In genomic region chr2:219285894-219286425, GRCh38 we compare ENCODE assay signal across 10 cellular contexts. TPM values are rescaled to one million over a fixed set of nuclear protein-coding genes. Genes with fewer than 3 reads are reported as not detected.
DNase-seq lines count a peak whose midpoint lies in the region; ATAC-seq, FAIRE-seq and TF ChIP-seq lines count a peak whose summit lies in the region.
"Had no signal": no experiment of that assay in that cellular context is flagged by ENCODE, and none has a peak within 500 bp of the region (broad histone marks: within the 10 kb centered on the region; RNA-seq: fewer than 3 reads in every experiment).

No MANE protein-coding gene starts in this region.

- H3K27me3 ChIP-seq in CD4-positive, CD25-positive, alpha-beta regulatory T cell (ENCODE audit: control insufficient read depth, insufficient read depth, low read length) = no peaks in the 10 kb centered on the region
- H3K27me3 ChIP-seq in pancreas = no peaks in the 10 kb centered on the region

- H3K27ac ChIP-seq in CD4-positive, CD25-positive, alpha-beta regulatory T cell (ENCODE audit: insufficient read depth, low read length, poor library complexity, severe bottlenecking) = no peak overlapping the region
- no peak overlapping the region for H3K27ac ChIP-seq in pancreas

- TF ChIP-seq CTCF in fibroblast of pulmonary artery (IDR thresholded peaks at IDR 0.05; ENCODE audit: low read length, missing control alignments) (no peak), pancreas (IDR thresholded peaks at IDR 0.05) (no peak)

- no peaks in the 10 kb centered on the region for H3K9me3 ChIP-seq in CD4-positive, CD25-positive, alpha-beta regulatory T cell (ENCODE audit: control insufficient read depth in 2 of 2, low read length in 2 of 2)
- no peaks in the 10 kb centered on the region for H3K9me3 ChIP-seq in pancreas

- DNase-seq in CD4-positive, CD25-positive, alpha-beta regulatory T cell = no peak
- DNase-seq in SK-N-DZ (ENCODE audit: low spot score) (peak; percentile 82), fibroblast of pulmonary artery (ENCODE audit: low read depth) (peak; percentile 52), pancreas (no peak), NCI-H1105 treated with DMSO at 0.1 percent for 48 hours (lab: John Stamatoyannopoulos, UW) (no peak), amniotic stem cell (lab: John Stamatoyannopoulos, UW) (no peak)
- DNase-seq: activated CD8-positive, alpha-beta memory T cell treated with anti-CD3 and anti-CD28 coated beads, Interleukin-2, amount 50 U/mL, for 48 hours had no signal

- H3K36me3 ChIP-seq in CD4-positive, CD25-positive, alpha-beta regulatory T cell (ENCODE audit: control insufficient read depth, insufficient read depth, low read length) = peaks cover 48% of the 10 kb centered on the region
- H3K36me3 ChIP-seq in pancreas = peaks cover 0 to 34% (median 0%) of the 10 kb centered on the region in 3 donors

- intact Hi-C loops in pancreas (cut with DNase I) = no loop called here

- H3K4me1 ChIP-seq in CD4-positive, CD25-positive, alpha-beta regulatory T cell (ENCODE audit: control insufficient read depth, insufficient read depth, low read length, poor library complexity, severe bottlenecking) = peaks cover 4% of the 10 kb centered on the region
- no peaks in the 10 kb centered on the region for H3K4me1 ChIP-seq in pancreas

- peak overlapping the region in 2 of 3 donors; percentile 60 to 63 for H3K27ac Mint-ChIP-seq in CD4-positive, CD25-positive, alpha-beta regulatory T cell

- H3K9me3 Mint-ChIP-seq in CD4-positive, CD25-positive, alpha-beta regulatory T cell = no peaks in the 10 kb centered on the region

- peaks cover 4% of the 10 kb centered on the region for H3K27me3 Mint-ChIP-seq in CD4-positive, CD25-positive, alpha-beta regulatory T cell

- peaks cover 6 to 30% (median 8%) of the 10 kb centered on the region in 4 donors for H3K4me1 Mint-ChIP-seq in CD4-positive, CD25-positive, alpha-beta regulatory T cell

- ATAC-seq in CD4-positive, CD25-positive, alpha-beta regulatory T cell (ENCODE audit: low read depth in 2 of 2) = no peak
- ATAC-seq in pancreas (peak in 3 of 4 donors; percentile 35 to 50 (median 40)), HG03460 (IDR thresholded peaks at IDR 0.05; ENCODE audit: unreplicated experiment) (no peak), GM18907 (IDR thresholded peaks at IDR 0.05; ENCODE audit: unreplicated experiment) (no peak)

- H3K4me3 ChIP-seq in CD4-positive, CD25-positive, alpha-beta regulatory T cell (ENCODE audit: low read depth, low read length) = no peak overlapping the region
- H3K4me3 ChIP-seq in fibroblast of pulmonary artery (replicated peaks; ENCODE audit: low read depth, low read length) = no peak overlapping the region
- H3K4me3 ChIP-seq in pancreas = no peak overlapping the region

- WGBS in pancreas, 2 donors = 82 to 89% methylated on average over 17 of the region's 17 CpGs

- no peak overlapping the region for H3K4me3 Mint-ChIP-seq in CD4-positive, CD25-positive, alpha-beta regulatory T cell

- H3K36me3 Mint-ChIP-seq in CD4-positive, CD25-positive, alpha-beta regulatory T cell = peaks cover 22% of the 10 kb centered on the region

- no peak for FAIRE-seq in pancreas (lab: Jason Lieb, UNC)

RNA-seq across cellular contexts. Expression of gene DNAJB2, which starts 6.8 kb away (rescaled TPM):
- total RNA-seq in CD4-positive, CD25-positive, alpha-beta regulatory T cell = 133 TPM
- polyA plus RNA-seq in CD4-positive, CD25-positive, alpha-beta regulatory T cell = 1 to 10 TPM; 6.0 to 7.3 (median 6.2) TPM
- polyA plus RNA-seq in SK-N-DZ (2014; cell fraction: cytosol; rRNA removed) = 30.2 and 51.8 TPM in 2 replicates
- 68.1 and 77.5 TPM in 2 replicates for polyA plus RNA-seq in SK-N-DZ (2014; cell fraction: nucleus; rRNA removed)
- total RNA-seq in pancreas = 10 to 100 TPM; 44.5 to 66.7 (median 60.8) TPM
- polyA plus RNA-seq in pancreas = 10 to 100 TPM; 82.3 to 96.3 TPM

RNA-seq across cellular contexts. Expression of gene PTPRN, which starts 23.2 kb away (rescaled TPM):
- total RNA-seq in CD4-positive, CD25-positive, alpha-beta regulatory T cell = not detected
- polyA plus RNA-seq in CD4-positive, CD25-positive, alpha-beta regulatory T cell = under 1 TPM in 1 of 4 donors, not detected in 3; 0.28 TPM
- 21.3 and 24.8 TPM in 2 replicates for polyA plus RNA-seq in SK-N-DZ (2014; cell fraction: cytosol; rRNA removed)
- 43.6 and 81.2 TPM in 2 replicates for polyA plus RNA-seq in SK-N-DZ (2014; cell fraction: nucleus; rRNA removed)
- total RNA-seq in pancreas = 10 to 100 TPM in 4 of 6 donors, 1 to 10 TPM in 2; 6.3 to 81.7 (median 23.7) TPM
- polyA plus RNA-seq in pancreas = 100 to 1,000 TPM in 1 of 2 donors, 10 to 100 TPM in 1; 58.3 to 220 TPM

RNA-seq across cellular contexts. Expression of gene TUBA4A, which starts 32.2 kb away (rescaled TPM):
- total RNA-seq in CD4-positive, CD25-positive, alpha-beta regulatory T cell = 245 TPM
- polyA plus RNA-seq in CD4-positive, CD25-positive, alpha-beta regulatory T cell = 100 to 1,000 TPM; 217 to 323 (median 270) TPM
- polyA plus RNA-seq in SK-N-DZ (2014; cell fraction: cytosol; rRNA removed) = 13.1 and 17.9 TPM in 2 replicates
- polyA plus RNA-seq in SK-N-DZ (2014; cell fraction: nucleus; rRNA removed) = 9.7 and 19.0 TPM in 2 replicates
- total RNA-seq in pancreas = 10 to 100 TPM; 12.2 to 19.5 (median 13.3) TPM
- 10 to 100 TPM; 15.6 to 51.5 TPM for polyA plus RNA-seq in pancreas

RNA-seq across cellular contexts. Expression of gene TUBA4B, which starts 32.9 kb away (rescaled TPM):
- not detected for total RNA-seq in CD4-positive, CD25-positive, alpha-beta regulatory T cell
- not detected for polyA plus RNA-seq in CD4-positive, CD25-positive, alpha-beta regulatory T cell
- polyA plus RNA-seq in SK-N-DZ (2014; cell fraction: cytosol; rRNA removed) = not detected in 2 replicates
- polyA plus RNA-seq in SK-N-DZ (2014; cell fraction: nucleus; rRNA removed) = not detected in 2 replicates
- not detected for total RNA-seq in pancreas
- polyA plus RNA-seq in pancreas = not detected
- total RNA-seq: NCI-H460 had no signal

RNA-seq across cellular contexts. Expression of gene STK16, which starts 40.7 kb away (rescaled TPM):
- total RNA-seq in CD4-positive, CD25-positive, alpha-beta regulatory T cell = 21.9 TPM
- polyA plus RNA-seq in CD4-positive, CD25-positive, alpha-beta regulatory T cell = 10 to 100 TPM; 14.8 to 26.1 (median 19.1) TPM
- 33.9 and 39.8 TPM in 2 replicates for polyA plus RNA-seq in SK-N-DZ (2014; cell fraction: cytosol; rRNA removed)
- 29.1 and 45.2 TPM in 2 replicates for polyA plus RNA-seq in SK-N-DZ (2014; cell fraction: nucleus; rRNA removed)
- total RNA-seq in pancreas = 10 to 100 TPM; 14.7 to 18.5 (median 16.8) TPM
- 10 to 100 TPM; 17.1 to 28.4 TPM for polyA plus RNA-seq in pancreas

Comparison
In these comparisons a context has a peak if more than half of its experiments do, and no peak if none do; other contexts are left out.
1. ATAC-seq: peak in pancreas (3 of 4); none in CD4-positive, CD25-positive, alpha-beta regulatory T cell (0 of 2), HG03460 (single experiment) and GM18907 (single experiment).
2. DNase-seq: peak in SK-N-DZ (single experiment) and fibroblast of pulmonary artery (single experiment); none in CD4-positive, CD25-positive, alpha-beta regulatory T cell (0 of 3), pancreas (0 of 6), NCI-H1105 treated with DMSO at 0.1 percent for 48 hours (single experiment) and amniotic stem cell (single experiment).
3. RNA of gene TUBA4A, which starts 32.2 kb away (total RNA-seq): 245 TPM in CD4-positive, CD25-positive, alpha-beta regulatory T cell (single experiment); 12.2 to 19.5 TPM in pancreas; every median in the first group is over 10 times any median in the second.